In the genomic region with DNA sequence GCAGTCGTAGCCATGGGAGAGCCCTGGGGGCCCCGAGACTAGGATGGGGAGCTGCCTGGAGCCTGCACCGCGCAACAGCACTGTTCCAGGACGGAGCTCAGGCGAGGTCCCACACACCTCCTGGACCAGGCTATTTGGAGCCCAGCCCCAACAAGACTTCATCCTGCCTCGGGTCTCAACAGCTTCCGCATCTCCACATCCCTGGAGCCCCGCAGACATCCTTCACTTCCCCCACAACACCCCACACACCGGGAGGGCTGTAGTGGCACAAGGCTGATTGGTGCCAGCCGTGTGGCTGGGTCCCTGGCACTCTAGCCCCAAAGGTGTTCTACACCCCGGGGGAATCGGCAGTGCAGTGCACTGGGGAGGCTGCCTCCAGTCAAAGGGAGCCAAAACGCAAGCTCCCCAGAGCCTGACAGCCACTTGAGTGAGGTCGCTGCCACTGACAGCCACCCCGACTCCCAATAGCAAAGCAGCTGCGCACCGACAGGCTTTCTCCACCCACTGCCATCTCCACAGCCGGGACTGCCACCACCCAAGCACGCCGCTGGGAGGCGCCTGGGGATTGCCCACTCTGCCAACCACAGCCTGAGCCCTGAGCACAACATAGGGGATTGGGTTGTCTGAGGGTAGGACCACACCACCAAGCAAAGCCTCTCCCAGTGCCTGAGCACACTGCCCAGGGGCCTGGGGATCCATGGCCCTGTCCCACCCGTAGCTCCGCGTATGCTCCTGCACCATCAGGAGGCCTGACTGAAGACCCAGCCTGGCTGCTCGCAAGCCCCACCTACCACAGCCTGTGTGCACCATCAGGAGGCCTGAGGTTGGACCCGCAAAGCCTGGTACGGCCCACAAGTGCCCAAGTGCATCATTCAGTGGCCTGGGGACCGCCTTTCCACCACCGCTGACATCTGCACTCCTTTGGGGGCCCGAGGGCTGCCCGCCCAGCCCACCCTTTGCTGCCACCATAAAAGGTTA, we compare ENCODE assay signal across 8 cellular contexts. TPM values are rescaled to one million over a fixed set of nuclear protein-coding genes. Genes with fewer than 3 reads are reported as not detected.
DNase-seq lines count a peak whose midpoint lies in the region; ATAC-seq and TF ChIP-seq lines count a peak whose summit lies in the region.

No MANE protein-coding gene starts in this region.

- H3K9me3 ChIP-seq in OCI-LY1 (ENCODE audit: low read length), result no peaks in the 10 kb centered on the region
- H3K9me3 ChIP-seq in fibroblast of lung (ENCODE audit: control insufficient read depth, insufficient read depth, low read depth, low read length), result no peaks in the 10 kb centered on the region

- no peaks in the 10 kb centered on the region for H3K9me3 Mint-ChIP-seq in nephron
- no peaks in the 10 kb centered on the region for H3K9me3 Mint-ChIP-seq in stimulated activated naive CD8-positive, alpha-beta T cell treated with anti-CD3 and anti-CD28 coated beads, Interleukin-15, amount 100 ng/mL, for 72 hours

- H3F3A ChIP-seq in OCI-LY1 (ENCODE audit: insufficient read depth, low read length), result no peaks in the 10 kb centered on the region

- H4K20me1 ChIP-seq in OCI-LY1 (ENCODE audit: insufficient read depth, low read length) (no peaks in the 10 kb centered on the region), fibroblast of lung (ENCODE audit: control insufficient read depth, extremely low read depth, insufficient read depth, low read length) (no peaks in the 10 kb centered on the region)

- DNase-seq in AG09309 (ENCODE audit: low read depth) (no peak), activated T-cell treated with anti-CD3 and anti-CD28 coated beads for 48 hours (ENCODE audit: low read depth) (peak; percentile 89), fibroblast of lung (ENCODE audit: low read depth in 2 of 2) (peak; percentile 16 to 36)
- peak; percentile 94 to 95 for DNase-seq in stimulated activated naive CD8-positive, alpha-beta T cell treated with anti-CD3 and anti-CD28 coated beads, Interleukin-15, amount 100 ng/mL, for 72 hours

- no peak overlapping the region for H2AFZ ChIP-seq in OCI-LY1 (ENCODE audit: low read length)
- peak overlapping the region; percentile 57 for H2AFZ ChIP-seq in fibroblast of lung (ENCODE audit: low read length)

- TF ChIP-seq CTCF in AG09309 (IDR thresholded peaks at IDR 0.05; ENCODE audit: control insufficient read depth, insufficient read depth, low read depth, low read length, missing control alignments), result peak; percentile 87
- peak; percentile 97 for TF ChIP-seq CTCF in OCI-LY1 (IDR thresholded peaks at IDR 0.05; ENCODE audit: low read length)
- peak; percentile 80 to 91 for TF ChIP-seq CTCF in fibroblast of lung (conservative IDR thresholded peaks at IDR 0.05 in 1 of 2, IDR thresholded peaks at IDR 0.05 in 1 of 2; ENCODE audit: low read depth in 1 of 2, low read length in 2 of 2)
- TF ChIP-seq CTCF in nephron (IDR thresholded peaks at IDR 0.05; ENCODE audit: unreplicated experiment in 3 of 3), result peak; percentile 16 to 48 (median 37)

- no peak overlapping the region for H3K27ac Mint-ChIP-seq in nephron
- peak overlapping the region; percentile 9 to 97 for H3K27ac Mint-ChIP-seq in stimulated activated naive CD8-positive, alpha-beta T cell treated with anti-CD3 and anti-CD28 coated beads, Interleukin-15, amount 100 ng/mL, for 72 hours

- H3K36me3 Mint-ChIP-seq in nephron (ENCODE audit: low read depth), result no peaks in the 10 kb centered on the region

- H3K4me2 ChIP-seq in OCI-LY1 (ENCODE audit: low read length), result peak overlapping the region; percentile 52
- peak overlapping the region; percentile 45 for H3K4me2 ChIP-seq in fibroblast of lung (ENCODE audit: extremely low read depth, insufficient read depth, low read length)

- ATAC-seq in GM18909 (IDR thresholded peaks at IDR 0.05; ENCODE audit: poor library complexity, unreplicated experiment) (peak; percentile 93), HG03159 (IDR thresholded peaks at IDR 0.05; ENCODE audit: unreplicated experiment) (peak; percentile 95)
- peak; percentile 98 for ATAC-seq in stimulated activated naive CD8-positive, alpha-beta T cell treated with anti-CD3 and anti-CD28 coated beads, Interleukin-15, amount 100 ng/mL, for 72 hours

- H3K79me2 ChIP-seq in OCI-LY1 (ENCODE audit: insufficient read depth, low read length), result no peaks in the 10 kb centered on the region
- H3K79me2 ChIP-seq in fibroblast of lung (ENCODE audit: control insufficient read depth, insufficient read depth, low read length), result no peaks in the 10 kb centered on the region

- H3K27ac ChIP-seq in OCI-LY1 (ENCODE audit: low read depth, low read length, poor library complexity, severe bottlenecking) (no peak overlapping the region), fibroblast of lung (ENCODE audit: insufficient read depth, low read length) (no peak overlapping the region)

- peaks cover 3% of the 10 kb centered on the region for H3K27me3 Mint-ChIP-seq in nephron (ENCODE audit: low read depth)
- H3K27me3 Mint-ChIP-seq in stimulated activated naive CD8-positive, alpha-beta T cell treated with anti-CD3 and anti-CD28 coated beads, Interleukin-15, amount 100 ng/mL, for 72 hours, result peaks cover 7% of the 10 kb centered on the region

- H3K4me3 Mint-ChIP-seq in nephron, result no peak overlapping the region
- peak overlapping the region; percentile 95 to 98 for H3K4me3 Mint-ChIP-seq in stimulated activated naive CD8-positive, alpha-beta T cell treated with anti-CD3 and anti-CD28 coated beads, Interleukin-15, amount 100 ng/mL, for 72 hours

- H3K4me3 ChIP-seq in AG09309 (ENCODE audit: control insufficient read depth, low read depth, low read length) (no peak overlapping the region; the same call in 1 of the 2 replicates), OCI-LY1 (ENCODE audit: low read depth, low read length, poor library complexity, severe bottlenecking) (peak overlapping the region; percentile 21), fibroblast of lung (replicated peaks in 1 of 4; ENCODE audit: control extremely low read depth in 1 of 4, insufficient read depth in 1 of 4, low read depth in 3 of 4, low read length in 4 of 4) (peak overlapping the region in 2 of 4 experiments; percentile 7 to 33)

- H3K4me1 ChIP-seq in OCI-LY1 (ENCODE audit: insufficient read depth, low read length, severe bottlenecking) (peaks cover 4% of the 10 kb centered on the region), fibroblast of lung (ENCODE audit: control insufficient read depth, extremely low read depth, insufficient read depth, low read length) (no peaks in the 10 kb centered on the region)

- H3K9ac ChIP-seq in OCI-LY1 (ENCODE audit: low read length) (no peak overlapping the region), fibroblast of lung (ENCODE audit: insufficient read depth, low read length) (no peak overlapping the region)

- peaks cover 4% of the 10 kb centered on the region for H3K4me1 Mint-ChIP-seq in nephron
- H3K4me1 Mint-ChIP-seq in stimulated activated naive CD8-positive, alpha-beta T cell treated with anti-CD3 and anti-CD28 coated beads, Interleukin-15, amount 100 ng/mL, for 72 hours, result peaks cover 31% of the 10 kb centered on the region

- no peaks in the 10 kb centered on the region for H3K9me2 ChIP-seq in OCI-LY1 (ENCODE audit: low read depth, low read length)

- no peaks in the 10 kb centered on the region for H3K27me3 ChIP-seq in OCI-LY1 (ENCODE audit: insufficient read depth, low read length)
- H3K27me3 ChIP-seq in fibroblast of lung (ENCODE audit: control insufficient read depth, insufficient read depth, low read length), result no peaks in the 10 kb centered on the region

- H3K36me3 ChIP-seq in OCI-LY1 (ENCODE audit: insufficient read depth, low read length) (no peaks in the 10 kb centered on the region), fibroblast of lung (ENCODE audit: control insufficient read depth, insufficient read depth, low read length) (no peaks in the 10 kb centered on the region)

RNA-seq across cellular contexts. Expression of a gene that starts 13.2 kb away (rescaled TPM):
- total RNA-seq in fibroblast of lung, result not detected in 2 replicates
- polyA plus RNA-seq in fibroblast of lung, result 0.11 TPM in 1 of 2 replicates, not detected in the other
- not detected in 2 replicates for polyA plus RNA-seq in fibroblast of lung (2012)
- polyA minus RNA-seq in fibroblast of lung (ENCODE audit: low replicate concordance), result not detected in 2 replicates

RNA-seq across cellular contexts. Expression of a gene that starts 53.4 kb away (rescaled TPM):
- not detected in 2 replicates for total RNA-seq in fibroblast of lung
- polyA plus RNA-seq in fibroblast of lung, result not detected in 2 replicates
- polyA plus RNA-seq in fibroblast of lung (2012), result not detected in 2 replicates
- polyA minus RNA-seq in fibroblast of lung (ENCODE audit: low replicate concordance), result not detected in 2 replicates

RNA-seq across cellular contexts. Expression of a gene that starts 55.0 kb away (rescaled TPM):
- total RNA-seq in fibroblast of lung, result 15.7 and 26.2 TPM in 2 replicates
- polyA plus RNA-seq in fibroblast of lung, result 9.3 and 9.7 TPM in 2 replicates
- 11.3 and 13.4 TPM in 2 replicates for polyA plus RNA-seq in fibroblast of lung (2012)
- 1.5 TPM in 1 of 2 replicates, not detected in the other for polyA minus RNA-seq in fibroblast of lung (ENCODE audit: low replicate concordance)

Comparison
In these comparisons a context has a peak if more than half of its experiments do, and no peak if none do; other contexts are left out.
1. CTCF ChIP-seq: peak in every context shown above with its lines; median percentile 97 in OCI-LY1; 87 in AG09309; 86 in fibroblast of lung; 37 in nephron.
2. H3K27ac Mint-ChIP-seq: peak in stimulated activated naive CD8-positive, alpha-beta T cell treated with anti-CD3 and anti-CD28 coated beads, Interleukin-15, amount 100 ng/mL, for 72 hours (2 of 2); none in nephron (0 of 3).
3. H3K4me3 Mint-ChIP-seq: peak in stimulated activated naive CD8-positive, alpha-beta T cell treated with anti-CD3 and anti-CD28 coated beads, Interleukin-15, amount 100 ng/mL, for 72 hours (2 of 2); none in nephron (0 of 3).
4. Peak in every context shown above with its lines, with median percentiles within 50 percentile points of each other: ATAC-seq.